ENCODE assay signal across 8 cellular contexts in the genomic region with DNA sequence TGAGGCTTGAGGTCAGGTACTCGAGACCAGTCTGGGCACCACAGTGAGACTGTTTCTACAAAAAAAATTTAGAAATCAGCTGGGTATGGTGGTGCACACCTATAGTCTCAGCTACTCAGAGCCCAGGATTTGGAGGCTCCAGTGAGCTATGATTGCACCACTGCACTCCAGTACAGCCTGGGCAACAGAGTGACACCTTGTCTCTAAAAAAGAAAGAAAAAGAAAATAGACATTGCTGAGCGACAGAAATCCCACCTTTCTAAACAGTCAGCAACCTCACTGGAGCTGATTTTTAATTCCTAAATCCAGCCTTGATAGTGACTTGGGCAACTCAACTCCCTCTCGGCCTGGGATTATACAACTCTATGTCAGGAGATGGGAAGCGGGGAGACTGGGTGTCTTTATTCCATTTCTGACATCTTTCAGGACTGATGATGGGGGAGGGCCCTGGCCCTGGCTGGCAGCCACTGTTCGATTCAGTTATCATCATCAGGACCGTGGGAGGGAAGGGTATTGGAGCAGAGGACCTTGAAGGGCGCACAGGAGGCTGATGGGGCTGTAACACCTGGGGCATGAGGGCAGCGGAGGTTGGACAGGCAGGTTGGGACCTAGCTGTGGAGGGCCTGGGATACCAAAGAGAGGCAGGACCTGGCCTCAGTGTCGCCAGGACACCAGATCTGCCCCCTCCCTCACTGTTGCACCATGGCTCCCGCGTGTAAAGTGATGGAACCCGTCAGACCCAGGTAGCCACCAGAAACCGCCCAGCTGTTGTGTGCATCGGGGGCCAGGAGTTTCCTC. TPM values are rescaled to one million over a fixed set of nuclear protein-coding genes. Genes with fewer than 3 reads are reported as not detected.
DNase-seq lines count a peak whose midpoint lies in the region; TF ChIP-seq lines count a peak whose summit lies in the region.

No MANE protein-coding gene starts in this region.

- H3K27me3 ChIP-seq in brain microvascular endothelial cell (replicated peaks): no peaks in the 10 kb centered on the region

- H3K4me1 Mint-ChIP-seq in activated naive CD4-positive, alpha-beta T cell treated with anti-CD3 and anti-CD28 coated beads for 36 hours (ENCODE audit: low read depth): peaks cover 24% of the 10 kb centered on the region

- H3K9me3 Mint-ChIP-seq in activated naive CD4-positive, alpha-beta T cell treated with anti-CD3 and anti-CD28 coated beads for 36 hours: no peaks in the 10 kb centered on the region

- H3K27ac ChIP-seq in brain microvascular endothelial cell (peak overlapping the region; percentile 75), mesodermal cell (ENCODE audit: low read depth, low read length, severe bottlenecking) (peak overlapping the region; percentile 71), urinary bladder (ENCODE audit: low read depth) (peak overlapping the region; percentile 91)

- H3K36me3 ChIP-seq in brain microvascular endothelial cell (replicated peaks): peaks cover 6% of the 10 kb centered on the region
- H3K36me3 ChIP-seq in mesodermal cell (ENCODE audit: control insufficient read depth, insufficient read depth, low read length): peaks cover 10% of the 10 kb centered on the region
- no peaks in the 10 kb centered on the region for H3K36me3 ChIP-seq in urinary bladder (ENCODE audit: insufficient read depth)

- peak overlapping the region; percentile 82 for H3K4me3 Mint-ChIP-seq in activated naive CD4-positive, alpha-beta T cell treated with anti-CD3 and anti-CD28 coated beads for 36 hours

- H3K4me3 ChIP-seq in brain microvascular endothelial cell (ENCODE audit: low read depth, low read length) (peak overlapping the region; percentile 53), mesodermal cell (ENCODE audit: extremely low read depth, insufficient read depth, low read length, poor library complexity, severe bottlenecking) (peak overlapping the region; percentile 52), urinary bladder (ENCODE audit: low read depth, low read length) (no peak overlapping the region)

- H3K36me3 Mint-ChIP-seq in activated naive CD4-positive, alpha-beta T cell treated with anti-CD3 and anti-CD28 coated beads for 36 hours (ENCODE audit: low read depth): peaks cover 1% of the 10 kb centered on the region

- in situ Hi-C loops in brain microvascular endothelial cell (cut with HindIII; ENCODE audit: low pct_ligation_motif_present, low sequenced_read_pairs): no loop called here

- DNase-seq in activated naive CD4-positive, alpha-beta T cell treated with anti-CD3 and anti-CD28 coated beads for 36 hours: no peak
- DNase-seq in activated naive CD4-positive, alpha-beta T cell treated with anti-CD3 and anti-CD28 coated beads, Interleukin-2, amount 50 U/mL, for 16 hours: no peak
- DNase-seq in brain microvascular endothelial cell (no peak), mesenteric fat pad (ENCODE audit: low spot score) (no peak), NCI-H1105 treated with DMSO at 0.1 percent for 48 hours (lab: John Stamatoyannopoulos, UW) (no peak)
- no peak for DNase-seq in stimulated activated CD4-positive, alpha-beta T cell treated with anti-CD3 and anti-CD28 coated beads, Interleukin-4, amount 100 ng/mL, for 4 hours

- no peaks in the 10 kb centered on the region for H3K9me3 ChIP-seq in mesodermal cell (ENCODE audit: control insufficient read depth, low read length)

- WGBS in mesodermal cell (ENCODE audit: insufficient coverage in 2 of 2), 2 experiments: 77 to 82% methylated on average over 8 to 12 of the region's 14 CpGs
- 57% methylated on average over 14 of the region's 14 CpGs for WGBS in urinary bladder

- peak overlapping the region; percentile 89 for H3K27ac Mint-ChIP-seq in activated naive CD4-positive, alpha-beta T cell treated with anti-CD3 and anti-CD28 coated beads for 36 hours

- CTCF ChIA-PET in activated naive CD4-positive, alpha-beta T cell treated with anti-CD3 and anti-CD28 coated beads for 36 hours (lab: Charles Lee): interaction anchor here (0.6 to 7.2 kb wide), 11 partner anchors 10 to 450 kb away, joined by 3 to 103 read pairs (median 4); partner anchors contain the start of gene HSPB1

- intact Hi-C loops in activated naive CD4-positive, alpha-beta T cell treated with anti-CD3 and anti-CD28 coated beads for 36 hours (cut with micrococcal nuclease): loop anchor here (5.0 kb wide), 1 partner anchor 310 kb away; no protein-coding TSS in a partner anchor

- H3K4me1 ChIP-seq in mesodermal cell (ENCODE audit: control insufficient read depth, insufficient read depth, low read length, poor library complexity, severe bottlenecking): no peaks in the 10 kb centered on the region
- H3K4me1 ChIP-seq in urinary bladder (ENCODE audit: insufficient read depth): no peaks in the 10 kb centered on the region

- no peaks in the 10 kb centered on the region for H3K27me3 Mint-ChIP-seq in activated naive CD4-positive, alpha-beta T cell treated with anti-CD3 and anti-CD28 coated beads for 36 hours (ENCODE audit: low read depth)

- TF ChIP-seq CTCF in brain microvascular endothelial cell (IDR thresholded peaks at IDR 0.05; ENCODE audit: low read depth, low read length, missing control alignments): no peak

RNA-seq across cellular contexts. Expression of gene HSPB1, which starts 14.7 kb away (rescaled TPM):
- 100 to 1,000 TPM; 106 to 115 TPM for total RNA-seq in activated naive CD4-positive, alpha-beta T cell treated with anti-CD3 and anti-CD28 coated beads for 36 hours
- polyA plus RNA-seq in mesodermal cell (2013, experiment 1 of 2): 475 TPM
- 398 TPM for polyA plus RNA-seq in mesodermal cell (2013, experiment 2 of 2)
- total RNA-seq in urinary bladder: 53.1 TPM
- 2,722 TPM for polyA plus RNA-seq in urinary bladder
- total RNA-seq in mesenteric fat pad: 813 TPM

RNA-seq across cellular contexts. Expression of gene YWHAG, which starts 41.6 kb away (rescaled TPM):
- 10 to 100 TPM; 95.3 to 96.9 TPM for total RNA-seq in activated naive CD4-positive, alpha-beta T cell treated with anti-CD3 and anti-CD28 coated beads for 36 hours
- 129 TPM for polyA plus RNA-seq in mesodermal cell (2013, experiment 1 of 2)
- polyA plus RNA-seq in mesodermal cell (2013, experiment 2 of 2): 124 TPM
- total RNA-seq in urinary bladder (55.0 TPM), mesenteric fat pad (297 TPM)
- 95.5 TPM for polyA plus RNA-seq in urinary bladder
